15 cellular contexts compared by ENCODE assay signal in genomic region chr15:85591622-85592021, GRCh38.
"Had no signal": no experiment of that assay in that cellular context is flagged by ENCODE, and none has a peak within 500 bp of the region (broad histone marks: within the 10 kb centered on the region; RNA-seq: fewer than 3 reads in every experiment).

No MANE protein-coding gene starts in this region.

- H3K9me3 Mint-ChIP-seq: activated naive CD4-positive, alpha-beta T cell treated with anti-CD3 and anti-CD28 coated beads, Interleukin-2, amount 50 U/mL, for 24 hours; activated T-cell treated with anti-CD3 and anti-CD28 coated beads, Interleukin-2, amount 50 U/mL, for 24 hours; stimulated activated naive CD8-positive, alpha-beta T cell treated with anti-CD3 and anti-CD28 coated beads, Interleukin-15, Interleukin-2, amounts not matched to agents 100 ng/mL and 50 ng/mL, for 24 hours had no signal

- DNase-seq: activated CD4-positive, alpha-beta T cell treated with anti-CD3 and anti-CD28 coated beads, Interleukin-2, amount 50 U/mL, for 4 hours; activated CD8-positive, alpha-beta memory T cell treated with anti-CD3 and anti-CD28 coated beads, Interleukin-2, amount 10 ng/mL, durations not matched to agents 7 days and 5 days; activated effector memory CD4-positive, alpha-beta T cell treated with Interleukin-2 at 50 U/mL for 16 hours; activated T-cell treated with anti-CD3 and anti-CD28 coated beads, Interleukin-2, amount 50 U/mL, for 24 hours; body of pancreas; cerebellar nuclear complex; glutamatergic neuron; ovary; stimulated activated CD4-positive, alpha-beta T cell treated with anti-CD3 and anti-CD28 coated beads, Interleukin-15, amount 100 ng/mL, for 24 hours; stimulated activated CD4-positive, alpha-beta T cell treated with anti-CD3 and anti-CD28 coated beads, Interleukin-4, amount 100 ng/mL, for 24 hours; testis had no signal

- H3K4me3 ChIP-seq: body of pancreas, ovary, testis had no signal

- H3K27ac Mint-ChIP-seq: activated CD8-positive, alpha-beta memory T cell treated with anti-CD3 and anti-CD28 coated beads, Interleukin-2, amount 10 ng/mL, durations not matched to agents 7 days and 5 days; stimulated activated naive CD8-positive, alpha-beta T cell treated with anti-CD3 and anti-CD28 coated beads, Interleukin-15, Interleukin-2, amounts not matched to agents 100 ng/mL and 50 ng/mL, for 24 hours had no signal

- H3K27ac ChIP-seq: ovary, testis had no signal

- H3K4me1 ChIP-seq: testis had no signal

- H3K27me3 Mint-ChIP-seq: activated CD8-positive, alpha-beta memory T cell treated with anti-CD3 and anti-CD28 coated beads, Interleukin-2, amount 10 ng/mL, durations not matched to agents 7 days and 5 days; activated naive CD4-positive, alpha-beta T cell treated with anti-CD3 and anti-CD28 coated beads, Interleukin-2, amount 50 U/mL, for 24 hours; activated T-cell treated with anti-CD3 and anti-CD28 coated beads, Interleukin-2, amount 50 U/mL, for 24 hours; stimulated activated naive CD8-positive, alpha-beta T cell treated with anti-CD3 and anti-CD28 coated beads, Interleukin-15, Interleukin-2, amounts not matched to agents 100 ng/mL and 50 ng/mL, for 24 hours had no signal

- H3K4me3 Mint-ChIP-seq: activated CD8-positive, alpha-beta memory T cell treated with anti-CD3 and anti-CD28 coated beads, Interleukin-2, amount 10 ng/mL, durations not matched to agents 7 days and 5 days; activated naive CD4-positive, alpha-beta T cell treated with anti-CD3 and anti-CD28 coated beads, Interleukin-2, amount 50 U/mL, for 24 hours; activated T-cell treated with anti-CD3 and anti-CD28 coated beads, Interleukin-2, amount 50 U/mL, for 24 hours; stimulated activated naive CD8-positive, alpha-beta T cell treated with anti-CD3 and anti-CD28 coated beads, Interleukin-15, Interleukin-2, amounts not matched to agents 100 ng/mL and 50 ng/mL, for 24 hours had no signal

- ATAC-seq: activated CD4-positive, CD25-positive, alpha-beta regulatory T cell treated with anti-CD3 and anti-CD28 coated beads, Interleukin-2, amount 50 U/mL, for 24 hours; activated CD8-positive, alpha-beta memory T cell treated with anti-CD3 and anti-CD28 coated beads, Interleukin-2, amount 10 ng/mL, durations not matched to agents 7 days and 5 days; body of pancreas had no signal

- H3K36me3 ChIP-seq: ovary had no signal

- H3K27me3 ChIP-seq: body of pancreas, ovary, testis had no signal

- FAIRE-seq: urothelium cell line had no signal

- H3K9me3 ChIP-seq: body of pancreas, ovary, testis had no signal
